In genomic region chr5:105806601-105807000, GRCh38 we compare ENCODE assay signal across 1 cellular context.
TF ChIP-seq lines count a peak whose summit lies in the region.

No MANE protein-coding gene starts in this region.

TF ChIP-seq in SK-N-SH treated with all-trans-retinoic acid at 6 μM for 48 hours, 23 proteins besides CTCF, POLR2A, EP300 and RAD21 (continued from another document):
- TF ChIP-seq CSRNP3 (CRISPR knock-in tag; IDR thresholded peaks at IDR 0.05): no peak
- TF ChIP-seq TSHZ2 (CRISPR knock-in tag; IDR thresholded peaks at IDR 0.05): no peak
- no peak for TF ChIP-seq PPARA (CRISPR knock-in tag; IDR thresholded peaks at IDR 0.05; ENCODE audit: borderline replicate concordance)
- no peak for TF ChIP-seq TCF4 (CRISPR knock-in tag; IDR thresholded peaks at IDR 0.05; ENCODE audit: borderline replicate concordance)
- TF ChIP-seq RARB (CRISPR knock-in tag; IDR thresholded peaks at IDR 0.05): no peak
- TF ChIP-seq ARNTL (CRISPR knock-in tag; IDR thresholded peaks at IDR 0.05; ENCODE audit: borderline replicate concordance, low read depth): no peak
TF ChIP-seq in SK-N-SH treated with all-trans-retinoic acid at 6 μM for 48 hours: peak in this region for 0.
